ENCODE assay signal across 27 cellular contexts in the genomic region with DNA sequence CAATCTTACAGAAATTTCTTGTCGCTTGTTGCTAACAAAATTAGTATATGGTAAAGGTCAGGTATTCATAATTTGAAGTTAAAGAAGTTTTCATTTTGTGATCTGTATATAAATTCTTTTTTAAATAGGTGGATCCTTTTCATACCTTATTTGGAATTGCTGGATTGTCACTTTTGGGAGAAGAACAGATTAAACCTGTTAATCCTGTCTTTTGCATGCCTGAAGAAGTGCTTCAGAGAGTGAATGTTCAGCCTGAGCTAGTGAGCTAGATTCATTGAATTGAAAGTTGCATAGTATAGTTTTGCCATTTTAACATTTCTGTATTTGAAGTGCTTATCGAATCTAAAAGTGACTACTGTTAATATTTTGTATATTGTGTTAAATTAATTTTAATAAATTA. TPM values are rescaled to one million over a fixed set of nuclear protein-coding genes. Genes with fewer than 3 reads are reported as not detected.
DNase-seq lines count a peak whose midpoint lies in the region; ATAC-seq and TF ChIP-seq lines count a peak whose summit lies in the region.
"Had no signal": no experiment of that assay in that cellular context is flagged by ENCODE, and none has a peak within 500 bp of the region (broad histone marks: within the 10 kb centered on the region; RNA-seq: fewer than 3 reads in every experiment).

No MANE protein-coding gene starts in this region.

- H3K4me2 ChIP-seq in PC-9 = no peak overlapping the region
- H3K4me2 ChIP-seq: A549 had no signal

- H3K27ac Mint-ChIP-seq in activated T-cell treated with anti-CD3 and anti-CD28 coated beads, Interleukin-2, amount 50 U/mL, for 72 hours = peak overlapping the region; percentile 60
- no peak overlapping the region for H3K27ac Mint-ChIP-seq in natural killer cell treated with Interleukin-12 subunit alpha and Interleukin-12 subunit beta and Interleukin-15 and Interleukin-18, amount 100 ng/mL, for 72 hours

- intact Hi-C loops in A673 (cut with micrococcal nuclease; ENCODE audit: unreplicated experiment) = no loop called here
- intact Hi-C loops in PC-9 (cut with micrococcal nuclease; ENCODE audit: unreplicated experiment) = no loop called here

- H3K27ac ChIP-seq in A673 (ENCODE audit: low read depth, low read length, poor library complexity, severe bottlenecking) (peak overlapping the region; percentile 35), PC-9 (peak overlapping the region; percentile 10; the same call in 1 of the 2 replicates)
- H3K27ac ChIP-seq: A549, HL-60, SJSA1 had no signal

- H3F3A ChIP-seq in PC-9 (ENCODE audit: insufficient read depth, low read depth) = peaks cover 94% of the 10 kb centered on the region

- H3K4me1 Mint-ChIP-seq in activated T-cell treated with anti-CD3 and anti-CD28 coated beads, Interleukin-2, amount 50 U/mL, for 72 hours (ENCODE audit: low read depth) = peaks cover 47% of the 10 kb centered on the region
- peaks cover 30 to 37% of the 10 kb centered on the region in 2 donors for H3K4me1 Mint-ChIP-seq in natural killer cell treated with Interleukin-12 subunit alpha and Interleukin-12 subunit beta and Interleukin-15 and Interleukin-18, amount 100 ng/mL, for 72 hours (ENCODE audit: low read depth in 2 of 2)

- peaks cover 7 to 57% of the 10 kb centered on the region in 2 donors for H3K36me3 Mint-ChIP-seq in activated T-cell treated with anti-CD3 and anti-CD28 coated beads, Interleukin-2, amount 50 U/mL, for 72 hours (ENCODE audit: insufficient read depth in 2 of 2)
- H3K36me3 Mint-ChIP-seq in natural killer cell treated with Interleukin-12 subunit alpha and Interleukin-12 subunit beta and Interleukin-15 and Interleukin-18, amount 100 ng/mL, for 72 hours = peaks cover 60% of the 10 kb centered on the region

- no peak overlapping the region for H3K4me3 ChIP-seq in A673 (ENCODE audit: low read depth, low read length, poor library complexity, severe bottlenecking)
- H3K4me3 ChIP-seq in PC-9 = no peak overlapping the region
- H3K4me3 ChIP-seq in epithelial cell of esophagus (ENCODE audit: low read length) = no peak overlapping the region
- H3K4me3 ChIP-seq: A549, SJSA1 had no signal

- no peaks in the 10 kb centered on the region for H3K9me2 ChIP-seq in PC-9 (ENCODE audit: insufficient read depth)

- H3K79me2 ChIP-seq in PC-9 (ENCODE audit: low read depth) = peaks cover 37% of the 10 kb centered on the region

- H3K36me3 ChIP-seq in A673 (ENCODE audit: insufficient read depth, low read length, poor library complexity, severe bottlenecking) (peaks cover 89% of the 10 kb centered on the region), PC-9 (ENCODE audit: low read depth) (peaks cover 54% of the 10 kb centered on the region)

- no peak for DNase-seq in activated T-cell treated with anti-CD3 and anti-CD28 coated beads, Interleukin-2, amount 50 U/mL, for 72 hours
- DNase-seq in activated T-cell treated with anti-CD3 and anti-CD28 coated beads for 4 hours = no peak
- no peak for DNase-seq in A673 (ENCODE audit: low spot score)
- DNase-seq in PC-9 = peak in 1 of 2 experiments; percentile 50
- peak; percentile 30 for DNase-seq in epithelial cell of esophagus (ENCODE audit: low read depth)
- no peak for DNase-seq in natural killer cell treated with Interleukin-12 subunit alpha and Interleukin-12 subunit beta and Interleukin-15 and Interleukin-18, amount 100 ng/mL, for 72 hours (ENCODE audit: low spot score)
- DNase-seq in NCI-H345 (lab: John Stamatoyannopoulos, UW) = no peak
- DNase-seq: C1 segment of cervical spinal cord; CD4-positive, alpha-beta memory T cell; COR-L47; DND-41; HCEC 1CT; Kasumi-1; MV-4-11; NCI-H1105; NCI-H1436 treated with DMSO at 0.1 percent for 48 hours; NCI-H187 treated with DMSO at 0.1 percent for 48 hours; NCI-H2171 treated with DMSO at 0.1 percent for 48 hours; NCI-H446; NCI-H524 treated with DMSO at 0.1 percent for 48 hours; NCI-H774; Right ventricle myocardium superior; RPMI8226 had no signal

- CTCF ChIA-PET in A673 (lab: Charles Lee) (no interaction called here), PC-9 (lab: Charles Lee) (no interaction called here)

- H3K27me3 Mint-ChIP-seq in activated T-cell treated with anti-CD3 and anti-CD28 coated beads, Interleukin-2, amount 50 U/mL, for 72 hours (ENCODE audit: low read depth) = no peaks in the 10 kb centered on the region
- H3K27me3 Mint-ChIP-seq in natural killer cell treated with Interleukin-12 subunit alpha and Interleukin-12 subunit beta and Interleukin-15 and Interleukin-18, amount 100 ng/mL, for 72 hours = no peaks in the 10 kb centered on the region
- H3K27me3 Mint-ChIP-seq: CD4-positive, alpha-beta memory T cell had no signal

- POLR2A ChIA-PET in A673 (lab: Charles Lee; ENCODE audit: low non-redundant PET) = no interaction called here
- POLR2A ChIA-PET in PC-9 (lab: Charles Lee; ENCODE audit: unreplicated experiment) = no interaction called here

- no peak overlapping the region for H2AFZ ChIP-seq in PC-9

- H3K4me3 Mint-ChIP-seq in activated T-cell treated with anti-CD3 and anti-CD28 coated beads, Interleukin-2, amount 50 U/mL, for 72 hours = no peak overlapping the region
- no peak overlapping the region for H3K4me3 Mint-ChIP-seq in natural killer cell treated with Interleukin-12 subunit alpha and Interleukin-12 subunit beta and Interleukin-15 and Interleukin-18, amount 100 ng/mL, for 72 hours
- H3K4me3 Mint-ChIP-seq: CD4-positive, alpha-beta memory T cell had no signal

- H3K27me3 ChIP-seq in A673 (replicated peaks; ENCODE audit: insufficient read depth, low read depth, low read length, poor library complexity) (no peaks in the 10 kb centered on the region), PC-9 (ENCODE audit: insufficient read depth, low read depth) (no peaks in the 10 kb centered on the region)

- H4K20me1 ChIP-seq in PC-9 (ENCODE audit: insufficient read depth) = peaks cover 72% of the 10 kb centered on the region

- peaks cover 25% of the 10 kb centered on the region for H3K4me1 ChIP-seq in A673 (ENCODE audit: insufficient read depth, low read length, poor library complexity, severe bottlenecking)
- H3K4me1 ChIP-seq in PC-9 (replicated peaks; ENCODE audit: insufficient read depth) = peaks cover 33% of the 10 kb centered on the region

- BruUV-seq in A673 (replicated peaks; lab: Mats Ljungman, UMichigan) (no TSS peak), PC-9 (replicated peaks; lab: Mats Ljungman, UMichigan) (no TSS peak)

- ATAC-seq in activated T-cell treated with anti-CD3 and anti-CD28 coated beads, Interleukin-2, amount 50 U/mL, for 72 hours (replicated peaks in 1 of 2) = no peak
- no peak for ATAC-seq in HG03095 (IDR thresholded peaks at IDR 0.05; ENCODE audit: unreplicated experiment)
- no peak for ATAC-seq in natural killer cell treated with Interleukin-12 subunit alpha and Interleukin-12 subunit beta and Interleukin-15 and Interleukin-18, amount 100 ng/mL, for 72 hours
- ATAC-seq: A549 had no signal

- H3K9me3 Mint-ChIP-seq in activated T-cell treated with anti-CD3 and anti-CD28 coated beads, Interleukin-2, amount 50 U/mL, for 72 hours = no peaks in the 10 kb centered on the region
- H3K9me3 Mint-ChIP-seq in natural killer cell treated with Interleukin-12 subunit alpha and Interleukin-12 subunit beta and Interleukin-15 and Interleukin-18, amount 100 ng/mL, for 72 hours = no peaks in the 10 kb centered on the region
- H3K9me3 Mint-ChIP-seq: CD4-positive, alpha-beta memory T cell had no signal

- H3K9me3 ChIP-seq in A673 (ENCODE audit: low read depth, low read length, poor library complexity, severe bottlenecking) (no peaks in the 10 kb centered on the region), PC-9 (ENCODE audit: insufficient read depth, low read depth) (no peaks in the 10 kb centered on the region)
- H3K9me3 ChIP-seq: A549 had no signal

- TF ChIP-seq CTCF in A673 (conservative IDR thresholded peaks at IDR 0.05; ENCODE audit: low read depth, low read length) (no peak), PC-9 (conservative IDR thresholded peaks at IDR 0.05) (no peak), epithelial cell of esophagus (IDR thresholded peaks at IDR 0.05; ENCODE audit: insufficient read depth, low read depth, low read length, missing control alignments) (no peak)

RNA-seq across cellular contexts. Expression of a gene that starts 2.3 kb away (rescaled TPM):
- under 1 TPM; 0.65 to 0.99 TPM for total RNA-seq in activated T-cell treated with anti-CD3 and anti-CD28 coated beads, Interleukin-2, amount 50 U/mL, for 72 hours
- 0.59 and 1.0 TPM in 2 replicates for total RNA-seq in A673 (2021)
- total RNA-seq in PC-9 (2021) = 0.35 and 0.50 TPM in 2 replicates
- total RNA-seq in natural killer cell treated with Interleukin-12 subunit alpha and Interleukin-12 subunit beta and Interleukin-15 and Interleukin-18, amount 100 ng/mL, for 72 hours = 1 to 10 TPM in 1 of 2 donors, under 1 TPM in 1; 0.19 to 1.1 TPM

RNA-seq across cellular contexts. Expression of a gene that starts 8.3 kb away (rescaled TPM):
- total RNA-seq in activated T-cell treated with anti-CD3 and anti-CD28 coated beads, Interleukin-2, amount 50 U/mL, for 72 hours = 100 to 1,000 TPM; 133 to 156 TPM
- total RNA-seq in A673 (2021) (140 and 171 TPM in 2 replicates), PC-9 (2021) (80.6 and 87.5 TPM in 2 replicates)
- 100 to 1,000 TPM; 138 to 278 TPM for total RNA-seq in natural killer cell treated with Interleukin-12 subunit alpha and Interleukin-12 subunit beta and Interleukin-15 and Interleukin-18, amount 100 ng/mL, for 72 hours
